In genomic region chr10:103854687-103855423, GRCh38 we compare ENCODE assay signal across 8 cellular contexts. TPM values are rescaled to one million over a fixed set of nuclear protein-coding genes. Genes with fewer than 3 reads are reported as not detected.
DNase-seq lines count a peak whose midpoint lies in the region; ATAC-seq and TF ChIP-seq lines count a peak whose summit lies in the region.

No MANE protein-coding gene starts in this region.

- POLR2A ChIA-PET in activated CD4-positive, alpha-beta T cell treated with anti-CD3 and anti-CD28 coated beads for 36 hours (lab: Charles Lee), result interaction anchor here (0.7 kb wide), 1 partner anchor 182 kb away, joined by 3 read pairs; no protein-coding TSS in a partner anchor

- TF ChIP-seq CTCF in foreskin fibroblast (IDR thresholded peaks at IDR 0.05; ENCODE audit: low read depth, low read length), result peak; percentile 13

- no peaks in the 10 kb centered on the region for H3K9me3 ChIP-seq in neuron (ENCODE audit: low read length)

- intact Hi-C loops in activated CD4-positive, alpha-beta T cell treated with anti-CD3 and anti-CD28 coated beads for 36 hours (cut with DNase I, micrococcal nuclease), result no loop called here

- H3K9me3 Mint-ChIP-seq in activated CD4-positive, alpha-beta T cell treated with anti-CD3 and anti-CD28 coated beads for 36 hours (ENCODE audit: low read depth), result no peaks in the 10 kb centered on the region
- H3K9me3 Mint-ChIP-seq in activated CD8-positive, alpha-beta memory T cell treated with anti-CD3 and anti-CD28 coated beads, Interleukin-2, amount 10 ng/mL, durations not matched to agents 7 days and 5 days (ENCODE audit: low read depth), result no peaks in the 10 kb centered on the region

- peaks cover 29% of the 10 kb centered on the region for H3K27me3 ChIP-seq in neuron (ENCODE audit: insufficient read depth, low read length)

- H3K36me3 ChIP-seq in neuron (ENCODE audit: insufficient read depth, low read length), result no peaks in the 10 kb centered on the region

- no peaks in the 10 kb centered on the region for H3K36me3 Mint-ChIP-seq in activated CD4-positive, alpha-beta T cell treated with anti-CD3 and anti-CD28 coated beads for 36 hours (ENCODE audit: low read depth)
- H3K36me3 Mint-ChIP-seq in activated CD8-positive, alpha-beta memory T cell treated with anti-CD3 and anti-CD28 coated beads, Interleukin-2, amount 10 ng/mL, durations not matched to agents 7 days and 5 days, result no peaks in the 10 kb centered on the region

- H2AFZ ChIP-seq in neuron (ENCODE audit: low read depth, low read length), result peak overlapping the region; percentile 37

- peaks cover 10% of the 10 kb centered on the region for H3K4me1 Mint-ChIP-seq in activated CD4-positive, alpha-beta T cell treated with anti-CD3 and anti-CD28 coated beads for 36 hours
- peaks cover 9% of the 10 kb centered on the region for H3K4me1 Mint-ChIP-seq in activated CD8-positive, alpha-beta memory T cell treated with anti-CD3 and anti-CD28 coated beads, Interleukin-2, amount 10 ng/mL, durations not matched to agents 7 days and 5 days

- peak overlapping the region; percentile 24 for H3K27ac Mint-ChIP-seq in activated CD4-positive, alpha-beta T cell treated with anti-CD3 and anti-CD28 coated beads for 36 hours
- H3K27ac Mint-ChIP-seq in activated CD8-positive, alpha-beta memory T cell treated with anti-CD3 and anti-CD28 coated beads, Interleukin-2, amount 10 ng/mL, durations not matched to agents 7 days and 5 days, result no peak overlapping the region

- peak; percentile 52 for ATAC-seq in activated CD4-positive, alpha-beta T cell treated with anti-CD3 and anti-CD28 coated beads for 36 hours
- peak; percentile 56 for ATAC-seq in activated CD8-positive, alpha-beta memory T cell treated with anti-CD3 and anti-CD28 coated beads, Interleukin-2, amount 10 ng/mL, durations not matched to agents 7 days and 5 days
- ATAC-seq in HG03432 (IDR thresholded peaks at IDR 0.05; ENCODE audit: unreplicated experiment), result no peak

- peak; percentile 48 for DNase-seq in activated CD4-positive, alpha-beta T cell treated with anti-CD3 and anti-CD28 coated beads for 36 hours
- no peak for DNase-seq in activated CD4-positive, alpha-beta T cell treated with anti-CD3 and anti-CD28 coated beads for 1 hour
- peak; percentile 53 for DNase-seq in activated CD8-positive, alpha-beta memory T cell treated with anti-CD3 and anti-CD28 coated beads, Interleukin-2, amount 10 ng/mL, durations not matched to agents 7 days and 5 days
- peak in 1 of 2 donors; percentile 64 for DNase-seq in foreskin fibroblast
- no peak for DNase-seq in HT-29 (ENCODE audit: low spot score)
- DNase-seq in middle frontal gyrus (ENCODE audit: extremely low spot score, low spot score), result no peak

- peaks cover 31% of the 10 kb centered on the region for H3K27me3 Mint-ChIP-seq in activated CD4-positive, alpha-beta T cell treated with anti-CD3 and anti-CD28 coated beads for 36 hours
- H3K27me3 Mint-ChIP-seq in activated CD8-positive, alpha-beta memory T cell treated with anti-CD3 and anti-CD28 coated beads, Interleukin-2, amount 10 ng/mL, durations not matched to agents 7 days and 5 days, result peaks cover 63% of the 10 kb centered on the region

- H3K4me3 Mint-ChIP-seq in activated CD4-positive, alpha-beta T cell treated with anti-CD3 and anti-CD28 coated beads for 36 hours, result peak overlapping the region; percentile 59
- peak overlapping the region; percentile 64 for H3K4me3 Mint-ChIP-seq in activated CD8-positive, alpha-beta memory T cell treated with anti-CD3 and anti-CD28 coated beads, Interleukin-2, amount 10 ng/mL, durations not matched to agents 7 days and 5 days

- H3K4me1 ChIP-seq in neuron (ENCODE audit: insufficient read depth, low read length), result peaks cover 20% of the 10 kb centered on the region

- H3K4me3 ChIP-seq in foreskin fibroblast (ENCODE audit: low read depth in 1 of 2, low read length in 2 of 2) (peak overlapping the region; percentile 78 to 81), neuron (ENCODE audit: low read length) (peak overlapping the region; percentile 50)

- CTCF ChIA-PET in activated CD4-positive, alpha-beta T cell treated with anti-CD3 and anti-CD28 coated beads for 36 hours (lab: Charles Lee), result interaction anchor here (0.6 to 4.2 kb wide), 10 partner anchors 31 to 158 kb away, joined by 3 to 35 read pairs (median 4); no protein-coding TSS in a partner anchor
- CTCF ChIA-PET in activated CD8-positive, alpha-beta memory T cell treated with anti-CD3 and anti-CD28 coated beads, Interleukin-2, amount 10 ng/mL, durations not matched to agents 7 days and 5 days (lab: Charles Lee), result interaction anchor here (0.8 to 8.9 kb wide), 18 partner anchors 7 to 169 kb away, joined by 3 to 144 read pairs (median 4); no protein-coding TSS in a partner anchor

RNA-seq across cellular contexts. Expression of gene SH3PXD2A, which starts 0.5 kb away (rescaled TPM):
- 1 to 10 TPM; 6.7 to 7.7 TPM for total RNA-seq in activated CD4-positive, alpha-beta T cell treated with anti-CD3 and anti-CD28 coated beads for 36 hours
- 10 to 100 TPM; 12.4 to 14.5 TPM for total RNA-seq in activated CD8-positive, alpha-beta memory T cell treated with anti-CD3 and anti-CD28 coated beads, Interleukin-2, amount 10 ng/mL, durations not matched to agents 7 days and 5 days
- 2.7 and 3.0 TPM in 2 replicates for total RNA-seq in HT-29 (2014; rRNA removed; shearing (Covaris generic))

Comparison
In these comparisons a context has a peak if more than half of its experiments do, and no peak if none do; other contexts are left out.
1. DNase-seq: peak in activated CD4-positive, alpha-beta T cell treated with anti-CD3 and anti-CD28 coated beads for 36 hours (single experiment) and activated CD8-positive, alpha-beta memory T cell treated with anti-CD3 and anti-CD28 coated beads, Interleukin-2, amount 10 ng/mL, durations not matched to agents 7 days and 5 days (single experiment); none in activated CD4-positive, alpha-beta T cell treated with anti-CD3 and anti-CD28 coated beads for 1 hour (single experiment), HT-29 (single experiment) and middle frontal gyrus (single experiment).